Comparison of ENCODE assay signal across 12 cellular contexts in genomic region chr6:137248702-137249101, GRCh38. TPM values are rescaled to one million over a fixed set of nuclear protein-coding genes. Genes with fewer than 3 reads are reported as not detected.
DNase-seq lines count a peak whose midpoint lies in the region; ATAC-seq, FAIRE-seq and TF ChIP-seq lines count a peak whose summit lies in the region.
"Had no signal": no experiment of that assay in that cellular context is flagged by ENCODE, and none has a peak within 500 bp of the region (broad histone marks: within the 10 kb centered on the region; RNA-seq: fewer than 3 reads in every experiment).

No MANE protein-coding gene starts in this region.

- peaks cover 1% of the 10 kb centered on the region for H3K9me3 ChIP-seq in lower lobe of right lung
- H3K9me3 ChIP-seq: SJCRH30 had no signal

- peak; percentile 47 for ATAC-seq in HG02981 (IDR thresholded peaks at IDR 0.05; ENCODE audit: unreplicated experiment)
- ATAC-seq in lower lobe of right lung, result peak; percentile 60 to 82
- ATAC-seq in GM21619 (IDR thresholded peaks at IDR 0.05; ENCODE audit: unreplicated experiment), result no peak
- ATAC-seq: stimulated activated naive CD8-positive, alpha-beta T cell treated with anti-CD3 and anti-CD28 coated beads, Interleukin-15, amount 100 ng/mL, for 72 hours had no signal

- FAIRE-seq in GM12891 (lab: Jason Lieb, UNC), result peak; percentile 9

- H3K4me1 ChIP-seq in lower lobe of right lung, result no peaks in the 10 kb centered on the region
- H3K4me1 ChIP-seq: SJCRH30 had no signal

- H3K27ac ChIP-seq in lower lobe of right lung, result no peak overlapping the region
- H3K27ac ChIP-seq: SJCRH30 had no signal

- H3K4me3 ChIP-seq in lower lobe of right lung, result no peak overlapping the region
- H3K4me3 ChIP-seq: SJCRH30 had no signal

- no peaks in the 10 kb centered on the region for H3K36me3 ChIP-seq in lower lobe of right lung
- H3K36me3 ChIP-seq: SJCRH30 had no signal

- DNase-seq in GM12891 (ENCODE audit: insufficient read length, low spot score) (no peak), OCI-M1 (lab: John Stamatoyannopoulos, UW) (peak; percentile 70), lower lobe of right lung (no peak), midbrain (lab: John Stamatoyannopoulos, UW) (no peak), GM19240 (ENCODE audit: insufficient read length, low spot score) (no peak), NCI-H526 treated with DMSO at 0.1 percent for 48 hours (lab: John Stamatoyannopoulos, UW) (no peak)
- DNase-seq: cortex of kidney; NCI-H226; stimulated activated naive CD8-positive, alpha-beta T cell treated with anti-CD3 and anti-CD28 coated beads, Interleukin-15, amount 100 ng/mL, for 72 hours had no signal

- H3K27me3 ChIP-seq in lower lobe of right lung (ENCODE audit: low read depth), result no peaks in the 10 kb centered on the region
- H3K27me3 ChIP-seq: SJCRH30 had no signal

- no peak for TF ChIP-seq POLR2A in GM12891 (IDR thresholded peaks at IDR 0.05; ENCODE audit: low read depth, low read length)

- no peak for TF ChIP-seq CTCF in lower lobe of right lung (IDR thresholded peaks at IDR 0.05)

- intact Hi-C loops in lower lobe of right lung (cut with DNase I), result no loop called here

TF ChIP-seq in GM12891, 5 proteins besides CTCF, POLR2A, EP300 and RAD21:
- TF ChIP-seq POLR2AphosphoS5 (IDR thresholded peaks at IDR 0.05; ENCODE audit: low read depth, low read length) (no peak), TAF1 (IDR thresholded peaks at IDR 0.05; ENCODE audit: low read depth, low read length) (no peak), POU2F2 (IDR thresholded peaks at IDR 0.05; ENCODE audit: low read depth, low read length) (no peak), PAX5 (IDR thresholded peaks at IDR 0.05; ENCODE audit: insufficient read depth, low read length, severe bottlenecking) (no peak), SPI1 (IDR thresholded peaks at IDR 0.05; ENCODE audit: low read depth, low read length) (peak; percentile 79)

RNA-seq across cellular contexts. Expression of gene IFNGR1, which starts 29.5 kb away (rescaled TPM):
- polyA plus RNA-seq in GM12891 (2012; ENCODE audit: low read depth, missing spikeins), result 114 TPM
- total RNA-seq in lower lobe of right lung, result 208 TPM
